ENCODE assay signal across 10 cellular contexts in the genomic region with DNA sequence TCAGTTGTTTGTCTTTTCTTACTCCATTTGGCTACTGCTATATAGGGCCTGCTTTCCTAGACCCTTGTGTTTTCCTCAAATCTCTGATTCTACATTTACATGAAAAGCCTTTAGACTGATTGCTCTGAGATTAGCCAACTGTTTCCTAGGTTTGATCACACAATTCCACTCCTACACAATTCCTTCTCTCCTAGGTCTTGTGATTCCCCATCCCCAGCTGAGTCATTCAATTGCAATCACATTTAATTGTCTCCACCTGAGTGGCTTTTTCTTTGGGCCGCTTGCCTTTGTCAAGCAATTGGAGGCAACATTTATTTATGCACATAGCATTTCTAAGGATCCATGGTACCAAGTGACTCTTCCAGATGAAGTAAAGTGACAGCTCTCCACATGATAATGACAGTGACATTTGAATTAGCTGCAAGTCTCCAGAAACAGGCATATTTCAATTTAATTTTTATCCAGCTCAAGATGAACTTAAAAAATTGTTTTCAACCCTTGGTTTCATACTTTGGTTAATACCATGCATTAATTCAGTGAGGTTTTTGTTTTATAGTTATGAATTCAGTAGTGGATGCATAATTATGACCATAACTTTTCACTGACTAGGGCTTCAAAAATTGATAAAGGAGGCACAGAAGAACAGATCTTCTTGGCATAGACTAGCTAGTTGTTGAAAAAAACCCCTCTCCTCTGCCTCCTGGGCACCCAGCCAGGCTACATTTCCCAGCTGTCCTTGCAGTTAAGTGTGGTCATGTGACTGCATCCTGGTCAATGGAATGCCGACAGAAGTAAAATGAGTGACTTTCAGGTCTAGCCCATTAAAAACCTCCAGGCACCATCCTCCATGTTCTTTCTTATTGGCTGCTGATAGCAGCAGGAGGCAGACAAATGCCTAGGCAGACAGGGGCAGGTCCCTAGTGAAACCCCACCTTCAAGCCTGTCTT. TPM values are rescaled to one million over a fixed set of nuclear protein-coding genes. Genes with fewer than 3 reads are reported as not detected.
DNase-seq lines count a peak whose midpoint lies in the region; ATAC-seq and TF ChIP-seq lines count a peak whose summit lies in the region.
"Had no signal": no experiment of that assay in that cellular context is flagged by ENCODE, and none has a peak within 500 bp of the region (broad histone marks: within the 10 kb centered on the region; RNA-seq: fewer than 3 reads in every experiment).

No MANE protein-coding gene starts in this region.

- no peak overlapping the region for H3K4me3 ChIP-seq in NT2/D1 (ENCODE audit: insufficient read length, low read depth)
- no peak overlapping the region for H3K4me3 ChIP-seq in epithelial cell of proximal tubule (ENCODE audit: low read depth, low read length)

- H3K9ac ChIP-seq in NT2/D1 (ENCODE audit: insufficient read length, low read depth): no peak overlapping the region

- no peaks in the 10 kb centered on the region for H3K27me3 ChIP-seq in NT2/D1 (ENCODE audit: insufficient read depth, insufficient read length)

- H3K9me3 ChIP-seq in NT2/D1 (ENCODE audit: insufficient read depth, low read length): peaks cover 55% of the 10 kb centered on the region

- TF ChIP-seq CTCF in epithelial cell of proximal tubule (conservative IDR thresholded peaks at IDR 0.05; ENCODE audit: low read depth, low read length): no peak

- DNase-seq in ELF-1 (ENCODE audit: low read depth, low spot score) (peak; percentile 39), NT2/D1 (ENCODE audit: low read depth, low spot score) (peak; percentile 65), epithelial cell of proximal tubule (ENCODE audit: low read depth) (peak; percentile 77), non-pigmented ciliary epithelial cell (ENCODE audit: low read depth) (peak; percentile 77), KBM-7 (no peak), GM19240 (ENCODE audit: insufficient read length, low spot score) (no peak), HPDE6-E6E7 (ENCODE audit: extremely low spot score) (no peak)
- DNase-seq: effector CD4-positive, alpha-beta T cell; midbrain had no signal

- in situ Hi-C loops in KBM-7 (cut with MboI; ENCODE audit: low pct_unique_long_range_greater_than_20kb, low sequenced_read_pairs): no loop called here

- no peaks in the 10 kb centered on the region for H3K4me1 ChIP-seq in NT2/D1 (ENCODE audit: insufficient read depth, insufficient read length)

- no peaks in the 10 kb centered on the region for H3K36me3 ChIP-seq in NT2/D1 (ENCODE audit: insufficient read depth, insufficient read length, low read length)

- no peak for ATAC-seq in HG03520 (IDR thresholded peaks at IDR 0.05; ENCODE audit: unreplicated experiment)

RNA-seq across cellular contexts. Expression of a gene that starts 35.6 kb away (rescaled TPM):
- total RNA-seq in epithelial cell of proximal tubule: not detected in 2 replicates

Comparison
In these comparisons a context has a peak if more than half of its experiments do, and no peak if none do; other contexts are left out.
1. DNase-seq: peak in ELF-1 (single experiment), NT2/D1 (single experiment), epithelial cell of proximal tubule (single experiment) and non-pigmented ciliary epithelial cell (single experiment); none in KBM-7 (single experiment), GM19240 (single experiment) and HPDE6-E6E7 (single experiment).